Comparison of ENCODE assay signal across 8 cellular contexts in genomic region chr10:132627736-132628512, GRCh38.
A peak's percentile ranks its signal among the peaks of the same experiment; 100 is the strongest.
DNase-seq lines count a peak whose midpoint lies in the region; ATAC-seq and TF ChIP-seq lines count a peak whose summit lies in the region.

No MANE protein-coding gene starts in this region.

- H3K36me3 ChIP-seq in DND-41 (ENCODE audit: insufficient read depth, low read length) (no peaks in the 10 kb centered on the region), heart left ventricle (no peaks in the 10 kb centered on the region), sigmoid colon (no peaks in the 10 kb centered on the region)

- no peak overlapping the region for H2AFZ ChIP-seq in DND-41 (ENCODE audit: low read depth, low read length)

- no peak for DNase-seq in DND-41
- DNase-seq in heart left ventricle, result peak; percentile 54 to 71 (median 68)
- peak; percentile 89 for DNase-seq in sigmoid colon
- no peak for DNase-seq in occipital lobe (lab: John Stamatoyannopoulos, UW)
- no peak for DNase-seq in stimulated activated CD4-positive, alpha-beta T cell treated with anti-CD3 and anti-CD28 coated beads, Interleukin-12 subunit alpha, Interleukin-12 subunit beta, amount 100 ng/mL, for 4 hours

- peaks cover 75% of the 10 kb centered on the region for H4K20me1 ChIP-seq in DND-41 (ENCODE audit: insufficient read depth, low read length)

- no peaks in the 10 kb centered on the region for H3K27me3 ChIP-seq in DND-41 (ENCODE audit: insufficient read depth, low read length, poor library complexity)
- no peaks in the 10 kb centered on the region for H3K27me3 ChIP-seq in heart left ventricle
- H3K27me3 ChIP-seq in sigmoid colon, result no peaks in the 10 kb centered on the region

- H3K9ac ChIP-seq in DND-41 (ENCODE audit: low read depth, low read length), result no peak overlapping the region

- peak in 1 of 4 donors; percentile 41 for TF ChIP-seq EP300 in sigmoid colon (IDR thresholded peaks at IDR 0.05)

- 6 to 12% (median 10%) methylated on average over 20 to 28 of the region's 28 CpGs for whole genome bisulfite sequencing in heart left ventricle, 4 donors
- 50 to 59% methylated on average over 28 of the region's 28 CpGs for WGBS in sigmoid colon, 2 donors

- H3K4me3 ChIP-seq in DND-41 (ENCODE audit: low read depth in 1 of 2, low read length in 2 of 2), result no peak overlapping the region
- H3K4me3 ChIP-seq in heart left ventricle, result peak overlapping the region in 10 of 12 donors; percentile 3 to 39 (median 20)
- H3K4me3 ChIP-seq in sigmoid colon, result peak overlapping the region in 3 of 4 donors; percentile 8 to 12 (median 10)

- intact Hi-C loops in heart left ventricle (cut with DNase I), result loop anchor here in 6 of 10 donors (2.0 to 5.0 kb wide), 3 partner anchors 36 to 41 kb away; no protein-coding TSS in a partner anchor
- intact Hi-C loops in sigmoid colon (cut with DNase I), result no loop called here

- TF ChIP-seq CTCF in DND-41 (IDR thresholded peaks at IDR 0.05; ENCODE audit: borderline replicate concordance, extremely low read depth, low read length, poor library complexity, severe bottlenecking) (no peak), heart left ventricle (IDR thresholded peaks at IDR 0.05) (no peak), sigmoid colon (IDR thresholded peaks at IDR 0.05) (no peak)

- TF ChIP-seq POLR2A in heart left ventricle (IDR thresholded peaks at IDR 0.05), result peak in 1 of 2 donors; percentile 22
- TF ChIP-seq POLR2A in sigmoid colon (IDR thresholded peaks at IDR 0.05), result no peak

- H3K4me1 ChIP-seq in DND-41 (ENCODE audit: insufficient read depth, low read length) (no peaks in the 10 kb centered on the region), heart left ventricle (peaks cover 21 to 81% (median 65%) of the 10 kb centered on the region in 12 donors), sigmoid colon (peaks cover 0 to 86% (median 84%) of the 10 kb centered on the region in 4 donors)

- H3K9me3 ChIP-seq in DND-41 (ENCODE audit: insufficient read depth, low read length, severe bottlenecking), result no peaks in the 10 kb centered on the region
- no peaks in the 10 kb centered on the region for H3K9me3 ChIP-seq in heart left ventricle
- no peaks in the 10 kb centered on the region for H3K9me3 ChIP-seq in sigmoid colon

- no peak overlapping the region for H3K4me2 ChIP-seq in DND-41 (ENCODE audit: insufficient read depth, low read length)

- H3K79me2 ChIP-seq in DND-41 (ENCODE audit: insufficient read depth, low read length), result peaks cover 52% of the 10 kb centered on the region

- peak; percentile 55 for ATAC-seq in DND-41 (ENCODE audit: insufficient read depth, low read depth)
- ATAC-seq in SK-N-SH treated with all-trans-retinoic acid at 6 μM for 48 hours, result peak; percentile 66
- peak; percentile 1 to 33 (median 11) for ATAC-seq in heart left ventricle
- no peak for ATAC-seq in HG03469 (IDR thresholded peaks at IDR 0.05; ENCODE audit: unreplicated experiment)
- ATAC-seq in GM21515 (IDR thresholded peaks at IDR 0.05; ENCODE audit: unreplicated experiment), result no peak

- H3K27ac ChIP-seq in DND-41 (ENCODE audit: low read length) (no peak overlapping the region), heart left ventricle (peak overlapping the region; percentile 73 to 98 (median 88)), sigmoid colon (peak overlapping the region; percentile 88 to 98 (median 96))

TF ChIP-seq in SK-N-SH treated with all-trans-retinoic acid at 6 μM for 48 hours, 23 proteins besides CTCF, POLR2A, EP300 and RAD21:
- TF ChIP-seq ARNTL (CRISPR knock-in tag; IDR thresholded peaks at IDR 0.05; ENCODE audit: borderline replicate concordance, low read depth), result no peak
- TF ChIP-seq CSDC2 (CRISPR knock-in tag; IDR thresholded peaks at IDR 0.05), result no peak
- TF ChIP-seq BACH2 (CRISPR knock-in tag; IDR thresholded peaks at IDR 0.05; ENCODE audit: borderline replicate concordance), result no peak
- TF ChIP-seq CREB5 (CRISPR knock-in tag; IDR thresholded peaks at IDR 0.05; ENCODE audit: low read depth), result no peak
- TF ChIP-seq GLIS3 (CRISPR knock-in tag; IDR thresholded peaks at IDR 0.05), result no peak
- TF ChIP-seq TCF4 (CRISPR knock-in tag; IDR thresholded peaks at IDR 0.05; ENCODE audit: borderline replicate concordance), result peak; percentile 37; the same call in 1 of the 2 replicates
- TF ChIP-seq PATZ1 (CRISPR knock-in tag; IDR thresholded peaks at IDR 0.05; ENCODE audit: borderline replicate concordance), result no peak
- TF ChIP-seq TSHZ2 (CRISPR knock-in tag; IDR thresholded peaks at IDR 0.05), result 0 out of 2 replicates have a peak, but pooled peaks have one; percentile 34

Comparison
In these comparisons a context has a peak if more than half of its experiments do, and no peak if none do; other contexts are left out.
1. ATAC-seq: peak in DND-41 (single experiment), SK-N-SH treated with all-trans-retinoic acid at 6 μM for 48 hours (single experiment) and heart left ventricle (4 of 4); none in HG03469 (single experiment) and GM21515 (single experiment).
2. DNase-seq: peak in heart left ventricle (5 of 5) and sigmoid colon (single experiment); none in DND-41 (single experiment), occipital lobe (single experiment) and stimulated activated CD4-positive, alpha-beta T cell treated with anti-CD3 and anti-CD28 coated beads, Interleukin-12 subunit alpha, Interleukin-12 subunit beta, amount 100 ng/mL, for 4 hours (single experiment).
3. H3K4me3 ChIP-seq: peak in heart left ventricle (10 of 12) and sigmoid colon (3 of 4); none in DND-41 (0 of 2).